ENCODE assay signal across 1 cellular context in the genomic region with DNA sequence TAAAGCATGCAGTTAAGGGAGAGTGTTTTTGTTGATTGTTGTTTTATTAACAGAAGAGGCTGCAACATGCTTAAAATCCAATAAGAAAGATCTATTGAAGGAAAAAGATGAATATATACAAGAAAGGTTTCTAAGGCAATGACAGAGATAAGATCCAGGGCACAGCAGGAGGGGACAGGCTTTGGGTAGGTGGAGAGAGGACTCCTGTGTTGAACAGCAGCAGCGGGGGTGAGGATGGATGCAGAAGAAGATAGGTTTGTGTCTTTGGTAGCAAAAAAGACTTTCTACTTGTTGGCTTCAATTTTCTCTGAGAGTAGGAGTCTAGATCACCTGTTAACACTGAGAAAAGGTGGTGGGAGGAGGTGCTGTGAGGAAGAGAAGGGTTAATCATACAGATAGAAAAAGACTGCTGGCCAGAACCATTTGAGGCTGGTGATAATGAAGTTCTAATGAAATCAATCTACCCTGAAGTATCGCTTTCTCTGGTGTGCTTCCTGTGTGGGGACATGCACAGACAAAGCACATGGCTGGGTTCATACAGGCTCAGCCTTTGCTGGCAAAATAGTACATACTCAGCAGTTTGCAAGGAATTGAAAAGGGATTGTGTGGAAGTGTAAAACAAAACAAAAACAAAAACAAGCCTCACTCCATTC.
TF ChIP-seq lines count a peak whose summit lies in the region.

No MANE protein-coding gene starts in this region.

TF ChIP-seq in GM23338, 12 proteins besides CTCF, POLR2A, EP300 and RAD21 (continued from another document):
- TF ChIP-seq, protein P1, sequence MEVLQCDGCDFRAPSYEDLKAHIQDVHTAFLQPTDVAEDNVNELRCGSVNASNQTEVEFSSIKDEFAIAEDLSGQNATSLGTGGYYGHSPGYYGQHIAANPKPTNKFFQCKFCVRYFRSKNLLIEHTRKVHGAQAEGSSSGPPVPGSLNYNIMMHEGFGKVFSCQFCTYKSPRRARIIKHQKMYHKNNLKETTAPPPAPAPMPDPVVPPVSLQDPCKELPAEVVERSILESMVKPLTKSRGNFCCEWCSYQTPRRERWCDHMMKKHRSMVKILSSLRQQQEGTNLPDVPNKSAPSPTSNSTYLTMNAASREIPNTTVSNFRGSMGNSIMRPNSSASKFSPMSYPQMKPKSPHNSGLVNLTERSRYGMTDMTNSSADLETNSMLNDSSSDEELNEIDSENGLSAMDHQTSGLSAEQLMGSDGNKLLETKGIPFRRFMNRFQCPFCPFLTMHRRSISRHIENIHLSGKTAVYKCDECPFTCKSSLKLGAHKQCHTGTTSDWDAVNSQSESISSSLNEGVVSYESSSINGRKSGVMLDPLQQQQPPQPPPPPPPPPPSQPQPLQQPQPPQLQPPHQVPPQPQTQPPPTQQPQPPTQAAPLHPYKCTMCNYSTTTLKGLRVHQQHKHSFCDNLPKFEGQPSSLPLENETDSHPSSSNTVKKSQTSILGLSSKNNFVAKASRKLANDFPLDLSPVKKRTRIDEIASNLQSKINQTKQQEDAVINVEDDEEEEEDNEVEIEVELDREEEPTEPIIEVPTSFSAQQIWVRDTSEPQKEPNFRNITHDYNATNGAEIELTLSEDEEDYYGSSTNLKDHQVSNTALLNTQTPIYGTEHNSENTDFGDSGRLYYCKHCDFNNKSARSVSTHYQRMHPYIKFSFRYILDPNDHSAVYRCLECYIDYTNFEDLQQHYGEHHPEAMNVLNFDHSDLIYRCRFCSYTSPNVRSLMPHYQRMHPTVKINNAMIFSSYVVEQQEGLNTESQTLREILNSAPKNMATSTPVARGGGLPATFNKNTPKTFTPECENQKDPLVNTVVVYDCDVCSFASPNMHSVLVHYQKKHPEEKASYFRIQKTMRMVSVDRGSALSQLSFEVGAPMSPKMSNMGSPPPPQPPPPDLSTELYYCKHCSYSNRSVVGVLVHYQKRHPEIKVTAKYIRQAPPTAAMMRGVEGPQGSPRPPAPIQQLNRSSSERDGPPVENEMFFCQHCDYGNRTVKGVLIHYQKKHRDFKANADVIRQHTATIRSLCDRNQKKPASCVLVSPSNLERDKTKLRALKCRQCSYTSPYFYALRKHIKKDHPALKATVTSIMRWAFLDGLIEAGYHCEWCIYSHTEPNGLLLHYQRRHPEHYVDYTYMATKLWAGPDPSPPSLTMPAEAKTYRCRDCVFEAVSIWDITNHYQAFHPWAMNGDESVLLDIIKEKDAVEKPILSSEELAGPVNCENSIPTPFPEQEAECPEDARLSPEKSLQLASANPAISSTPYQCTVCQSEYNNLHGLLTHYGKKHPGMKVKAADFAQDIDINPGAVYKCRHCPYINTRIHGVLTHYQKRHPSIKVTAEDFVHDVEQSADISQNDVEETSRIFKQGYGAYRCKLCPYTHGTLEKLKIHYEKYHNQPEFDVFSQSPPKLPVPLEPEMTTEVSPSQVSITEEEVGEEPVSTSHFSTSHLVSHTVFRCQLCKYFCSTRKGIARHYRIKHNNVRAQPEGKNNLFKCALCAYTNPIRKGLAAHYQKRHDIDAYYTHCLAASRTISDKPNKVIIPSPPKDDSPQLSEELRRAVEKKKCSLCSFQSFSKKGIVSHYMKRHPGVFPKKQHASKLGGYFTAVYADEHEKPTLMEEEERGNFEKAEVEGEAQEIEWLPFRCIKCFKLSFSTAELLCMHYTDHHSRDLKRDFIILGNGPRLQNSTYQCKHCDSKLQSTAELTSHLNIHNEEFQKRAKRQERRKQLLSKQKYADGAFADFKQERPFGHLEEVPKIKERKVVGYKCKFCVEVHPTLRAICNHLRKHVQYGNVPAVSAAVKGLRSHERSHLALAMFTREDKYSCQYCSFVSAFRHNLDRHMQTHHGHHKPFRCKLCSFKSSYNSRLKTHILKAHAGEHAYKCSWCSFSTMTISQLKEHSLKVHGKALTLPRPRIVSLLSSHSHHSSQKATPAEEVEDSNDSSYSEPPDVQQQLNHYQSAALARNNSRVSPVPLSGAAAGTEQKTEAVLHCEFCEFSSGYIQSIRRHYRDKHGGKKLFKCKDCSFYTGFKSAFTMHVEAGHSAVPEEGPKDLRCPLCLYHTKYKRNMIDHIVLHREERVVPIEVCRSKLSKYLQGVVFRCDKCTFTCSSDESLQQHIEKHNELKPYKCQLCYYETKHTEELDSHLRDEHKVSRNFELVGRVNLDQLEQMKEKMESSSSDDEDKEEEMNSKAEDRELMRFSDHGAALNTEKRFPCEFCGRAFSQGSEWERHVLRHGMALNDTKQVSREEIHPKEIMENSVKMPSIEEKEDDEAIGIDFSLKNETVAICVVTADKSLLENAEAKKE (CRISPR knock-in tag; IDR thresholded peaks at IDR 0.05) = no peak
- no peak for TF ChIP-seq STAT1 (IDR thresholded peaks at IDR 0.05; ENCODE audit: unreplicated experiment)
